16 cellular contexts compared by ENCODE assay signal in the genomic region with DNA sequence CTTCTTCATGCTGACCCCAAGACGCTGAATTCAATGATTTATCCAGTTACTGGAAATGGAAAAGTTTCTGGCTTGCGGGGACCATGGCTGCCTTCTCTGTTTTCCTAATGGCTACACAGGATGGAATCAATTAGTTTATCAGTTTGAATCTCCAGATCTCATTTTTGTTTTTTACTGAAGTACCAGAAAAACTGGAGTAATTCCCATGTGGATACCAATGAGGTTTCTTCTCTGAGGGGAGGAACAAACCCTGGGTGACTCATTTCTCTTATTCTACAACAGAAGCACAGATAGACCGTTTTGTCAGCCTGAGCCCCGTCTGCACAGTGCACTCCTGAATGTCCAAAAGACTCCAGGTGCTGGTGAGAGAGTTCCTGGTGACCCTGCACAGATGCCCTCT. TPM values are rescaled to one million over a fixed set of nuclear protein-coding genes. Genes with fewer than 3 reads are reported as not detected.
DNase-seq lines count a peak whose midpoint lies in the region; ATAC-seq and TF ChIP-seq lines count a peak whose summit lies in the region.
"Had no signal": no experiment of that assay in that cellular context is flagged by ENCODE, and none has a peak within 500 bp of the region (broad histone marks: within the 10 kb centered on the region; RNA-seq: fewer than 3 reads in every experiment).

No MANE protein-coding gene starts in this region.

- H2AK5ac ChIP-seq in mesendoderm (ENCODE audit: low read length): no peak overlapping the region

- no peak overlapping the region for H2BK5ac ChIP-seq in mesendoderm (ENCODE audit: low read length)

- H3K4me1 ChIP-seq in Loucy (ENCODE audit: insufficient read depth, low read length, poor library complexity, severe bottlenecking) (peaks cover 59% of the 10 kb centered on the region), mesendoderm (ENCODE audit: control insufficient read depth, low read depth, low read length) (peaks cover 12% of the 10 kb centered on the region), MM.1S (ENCODE audit: low read length) (0 out of 2 replicates have a peak, but pooled peaks cover 7% of the 10 kb centered on the region), Caco-2 (peaks cover 16% of the 10 kb centered on the region)

- H3K27ac ChIP-seq in mesendoderm (ENCODE audit: low read depth, low read length) (no peak overlapping the region), MM.1S (ENCODE audit: low read length) (no peak overlapping the region)
- H3K27ac ChIP-seq: cardiac muscle cell, upper lobe of left lung had no signal

- BruUV-seq in Caco-2 (replicated peaks; lab: Mats Ljungman, UMichigan): no TSS peak

- no peak overlapping the region for H4K5ac ChIP-seq in mesendoderm (ENCODE audit: low read length)

- H3K56ac ChIP-seq in mesendoderm (ENCODE audit: low read length): peak overlapping the region; percentile 43

- no peaks in the 10 kb centered on the region for H3K9me3 ChIP-seq in Loucy (ENCODE audit: insufficient read depth, low read depth, low read length)
- H3K9me3 ChIP-seq in MM.1S (replicated peaks; ENCODE audit: insufficient read depth, low read length): no peaks in the 10 kb centered on the region
- H3K9me3 ChIP-seq in Caco-2: no peaks in the 10 kb centered on the region
- H3K9me3 ChIP-seq: upper lobe of left lung had no signal

- H3K36me3 ChIP-seq in Loucy (ENCODE audit: insufficient read depth, low read length) (peaks cover 17% of the 10 kb centered on the region), mesendoderm (ENCODE audit: control insufficient read depth, insufficient read depth, low read length) (peaks cover 5% of the 10 kb centered on the region), MM.1S (replicated peaks; ENCODE audit: insufficient read depth, low read length) (peaks cover 30% of the 10 kb centered on the region; the same call in 1 of the 2 replicates), Caco-2 (ENCODE audit: control insufficient read depth, insufficient read depth, low read length) (peaks cover 9% of the 10 kb centered on the region)

- H3K27me3 ChIP-seq in Loucy (ENCODE audit: insufficient read depth, low read length, poor library complexity, severe bottlenecking) (peaks cover 5% of the 10 kb centered on the region), mesendoderm (ENCODE audit: insufficient read depth, low read length, poor library complexity) (no peaks in the 10 kb centered on the region), MM.1S (replicated peaks; ENCODE audit: insufficient read depth, low read length) (no peaks in the 10 kb centered on the region), Caco-2 (replicated peaks; ENCODE audit: control insufficient read depth, insufficient read depth, low read length) (no peaks in the 10 kb centered on the region)
- H3K27me3 ChIP-seq: cardiac muscle cell, upper lobe of left lung had no signal

- H3K27me3 Mint-ChIP-seq in chondrocyte (ENCODE audit: low read depth) (no peaks in the 10 kb centered on the region), Caco-2 (ENCODE audit: insufficient read depth, unreplicated experiment) (no peaks in the 10 kb centered on the region)

- H3K4me3 ChIP-seq in Loucy (ENCODE audit: low read length, poor library complexity, severe bottlenecking) (peak overlapping the region; percentile 99), mesendoderm (ENCODE audit: low read length) (no peak overlapping the region), MM.1S (ENCODE audit: low read length) (no peak overlapping the region), Caco-2 (ENCODE audit: low read depth, low read length) (no peak overlapping the region)
- H3K4me3 ChIP-seq: cardiac muscle cell, upper lobe of left lung had no signal

- CTCF ChIA-PET in Caco-2 (lab: Charles Lee): no interaction called here

- no peak for TF ChIP-seq CTCF in Loucy (conservative IDR thresholded peaks at IDR 0.05; ENCODE audit: low read length)
- no peak for TF ChIP-seq CTCF in chondrocyte (IDR thresholded peaks at IDR 0.05)
- no peak for TF ChIP-seq CTCF in MM.1S (IDR thresholded peaks at IDR 0.05; ENCODE audit: low read length)
- no peak for TF ChIP-seq CTCF in Caco-2 (IDR thresholded peaks at IDR 0.05; ENCODE audit: insufficient read depth in 1 of 2, low read depth in 1 of 2, low read length in 1 of 2, severe bottlenecking in 1 of 2, unreplicated experiment in 1 of 2)

- peak overlapping the region; percentile 50 for H2BK120ac ChIP-seq in mesendoderm (ENCODE audit: low read depth, low read length)

- H2BK15ac ChIP-seq in mesendoderm (replicated peaks; ENCODE audit: low read depth): no peak overlapping the region

- H3K79me1 ChIP-seq in mesendoderm (ENCODE audit: low read length): peaks cover 18% of the 10 kb centered on the region

- intact Hi-C loops in Caco-2 (cut with micrococcal nuclease; ENCODE audit: unreplicated experiment): no loop called here

- no peak overlapping the region for H2AFZ ChIP-seq in Loucy (ENCODE audit: low read length)
- no peak overlapping the region for H2AFZ ChIP-seq in MM.1S (ENCODE audit: low read length)

- H3K9me3 Mint-ChIP-seq in chondrocyte (ENCODE audit: low read depth): no peaks in the 10 kb centered on the region
- H3K9me3 Mint-ChIP-seq in Caco-2 (ENCODE audit: unreplicated experiment): no peaks in the 10 kb centered on the region

- H3K79me2 ChIP-seq in Loucy (ENCODE audit: insufficient read depth, low read length) (peaks cover 84% of the 10 kb centered on the region), mesendoderm (ENCODE audit: control insufficient read depth, insufficient read depth, low read length) (peaks cover 76% of the 10 kb centered on the region), MM.1S (ENCODE audit: low read length) (peaks cover 79% of the 10 kb centered on the region)

- peak overlapping the region; percentile 92 for H3K4me2 ChIP-seq in Loucy (ENCODE audit: low read depth, low read length, poor library complexity, severe bottlenecking)
- no peak overlapping the region for H3K4me2 ChIP-seq in mesendoderm (ENCODE audit: low read length)
- H3K4me2 ChIP-seq in MM.1S (ENCODE audit: low read depth, low read length): no peak overlapping the region

- no peak for ATAC-seq in GM21529 (IDR thresholded peaks at IDR 0.05; ENCODE audit: unreplicated experiment)
- ATAC-seq: PC-3 had no signal

- H3K9ac ChIP-seq in Loucy (ENCODE audit: low read depth, low read length, poor library complexity, severe bottlenecking) (peak overlapping the region; percentile 99), mesendoderm (ENCODE audit: low read length) (peak overlapping the region; percentile 25), MM.1S (ENCODE audit: low read length) (no peak overlapping the region)

- no peak overlapping the region for H3K18ac ChIP-seq in mesendoderm (ENCODE audit: low read length)

- H3K4ac ChIP-seq in mesendoderm (ENCODE audit: low read depth, low read length): no peak overlapping the region

- no CpG with 5 or more reads among the region's 4 CpGs for WGBS in mesendoderm (ENCODE audit: extremely low coverage, insufficient coverage, low lambda C conversion rate)

- H3K27ac Mint-ChIP-seq in chondrocyte (ENCODE audit: unreplicated experiment) (peak overlapping the region; percentile 37), Caco-2 (ENCODE audit: unreplicated experiment) (no peak overlapping the region)

- DNase-seq in Ammon's horn (ENCODE audit: low spot score) (peak; percentile 37), chondrocyte (ENCODE audit: low spot score) (no peak), mesendoderm (no peak), NOMO-1 treated with dmso at 0.1 percent for 144 hours (lab: John Stamatoyannopoulos, UW; ENCODE audit: unreplicated experiment) (no peak), MM.1S (no peak), Caco-2 (no peak)
- DNase-seq: DMS79, NCI-H1105, NCI-H446 treated with DMSO at 0.1 percent for 48 hours, PC-3, posterior cingulate gyrus, SW 1271, upper lobe of left lung had no signal

- peak overlapping the region; percentile 3 for H3K23ac ChIP-seq in mesendoderm (ENCODE audit: low read length)

- H3F3A ChIP-seq in Loucy (ENCODE audit: low read depth) (no peaks in the 10 kb centered on the region), MM.1S (ENCODE audit: insufficient read depth, low read length) (no peaks in the 10 kb centered on the region)

- H3K4me3 Mint-ChIP-seq in chondrocyte (ENCODE audit: unreplicated experiment): no peak overlapping the region
- no peak overlapping the region for H3K4me3 Mint-ChIP-seq in Caco-2 (ENCODE audit: unreplicated experiment)

- H3K4me1 Mint-ChIP-seq in chondrocyte (ENCODE audit: low read depth) (peaks cover 38% of the 10 kb centered on the region), Caco-2 (ENCODE audit: low read depth, unreplicated experiment) (peaks cover under 1% of the 10 kb centered on the region)

- peaks cover 80% of the 10 kb centered on the region for H4K20me1 ChIP-seq in Loucy (ENCODE audit: insufficient read depth, low read length, poor library complexity, severe bottlenecking)
- no peaks in the 10 kb centered on the region for H4K20me1 ChIP-seq in MM.1S (ENCODE audit: insufficient read depth, low read length)

- POLR2A ChIA-PET in Caco-2 (lab: Charles Lee): no interaction called here

- H3K9me2 ChIP-seq in Loucy (replicated peaks; ENCODE audit: low read depth, low read length) (no peaks in the 10 kb centered on the region), MM.1S (replicated peaks; ENCODE audit: insufficient read depth, low read length) (no peaks in the 10 kb centered on the region)

- H4K8ac ChIP-seq in mesendoderm (ENCODE audit: low read depth, low read length): no peak overlapping the region

- H3K36me3 Mint-ChIP-seq in chondrocyte (ENCODE audit: low read depth) (peaks cover 27% of the 10 kb centered on the region), Caco-2 (ENCODE audit: insufficient read depth, unreplicated experiment) (peaks cover 83% of the 10 kb centered on the region)

RNA-seq across cellular contexts. Expression of gene ZNF195, which starts 3.4 kb away (rescaled TPM):
- total RNA-seq in chondrocyte (15.3 to 18.1 TPM (median 17.5 TPM) in 3 replicates), Caco-2 (2022) (51.2 and 57.5 TPM in 2 replicates)
- 63.5 TPM for polyA plus RNA-seq in mesendoderm (2013, experiment 1 of 2)
- 61.3 TPM for polyA plus RNA-seq in mesendoderm (2013, experiment 2 of 2)
